Comparison of ENCODE assay signal across 8 cellular contexts in genomic region chr17:28811594-28812135, GRCh38. TPM values are rescaled to one million over a fixed set of nuclear protein-coding genes. Genes with fewer than 3 reads are reported as not detected.
DNase-seq lines count a peak whose midpoint lies in the region; ATAC-seq and TF ChIP-seq lines count a peak whose summit lies in the region.

No MANE protein-coding gene starts in this region.

- TF ChIP-seq CTCF in WI38 (IDR thresholded peaks at IDR 0.05; ENCODE audit: low read depth, low read length) (no peak), gastroesophageal sphincter (IDR thresholded peaks at IDR 0.05) (no peak)

- H3K27me3 ChIP-seq in HUES64 (ENCODE audit: insufficient read depth, low read length), result no peaks in the 10 kb centered on the region
- H3K27me3 ChIP-seq in gastroesophageal sphincter, result no peaks in the 10 kb centered on the region

- H3K36me3 ChIP-seq in HUES64 (ENCODE audit: insufficient read depth, low read length), result peaks cover 2% of the 10 kb centered on the region
- no peaks in the 10 kb centered on the region for H3K36me3 ChIP-seq in gastroesophageal sphincter

- H3K4me3 ChIP-seq in HUES64 (ENCODE audit: low read length), result peak overlapping the region; percentile 82
- H3K4me3 ChIP-seq in WI38 (ENCODE audit: low read depth, low read length), result peak overlapping the region; percentile 92
- peak overlapping the region; percentile 69 to 80 for H3K4me3 ChIP-seq in gastroesophageal sphincter

- no peak for TF ChIP-seq POLR2A in gastroesophageal sphincter (IDR thresholded peaks at IDR 0.05)

- H3K9me3 ChIP-seq in HUES64 (ENCODE audit: insufficient read depth, low read depth, low read length), result no peaks in the 10 kb centered on the region
- H3K9me3 ChIP-seq in gastroesophageal sphincter, result no peaks in the 10 kb centered on the region

- H3K27ac ChIP-seq in HUES64 (ENCODE audit: low read depth, low read length) (peak overlapping the region; percentile 89), gastroesophageal sphincter (peak overlapping the region; percentile 66 to 94 (median 89))

- no peak for ATAC-seq in gastroesophageal sphincter
- ATAC-seq in HG03045 (IDR thresholded peaks at IDR 0.05; ENCODE audit: unreplicated experiment), result no peak
- ATAC-seq in GM19397 (IDR thresholded peaks at IDR 0.05; ENCODE audit: unreplicated experiment), result no peak

- DNase-seq in DMS79 treated with DMSO at 0.1 percent for 48 hours (lab: John Stamatoyannopoulos, UW), result peak; percentile 57
- no peak for DNase-seq in DMS79 (lab: John Stamatoyannopoulos, UW)
- peak; percentile 55 for DNase-seq in pons (ENCODE audit: low spot score)

- peaks cover 30% of the 10 kb centered on the region for H3K4me1 ChIP-seq in HUES64 (ENCODE audit: insufficient read depth, low read length)
- H3K4me1 ChIP-seq in gastroesophageal sphincter, result peaks cover 0 to 62% (median 27%) of the 10 kb centered on the region in 3 donors

- 3% methylated on average over 5 of the region's 7 CpGs for WGBS in HUES64
- WGBS in gastroesophageal sphincter (ENCODE audit: low coverage in 1 of 2), 2 donors, result 9 to 10% methylated on average over 2 to 7 of the region's 7 CpGs

- no peak for TF ChIP-seq EP300 in gastroesophageal sphincter (IDR thresholded peaks at IDR 0.05)

- H3K9ac ChIP-seq in HUES64 (ENCODE audit: low read depth, low read length), result peak overlapping the region; percentile 75

RNA-seq across cellular contexts. Expression of gene FAM222B, which starts 30.9 kb away (rescaled TPM):
- 45.7 TPM for polyA plus RNA-seq in HUES64 (2013, experiment 1 of 2)
- 57.8 TPM for polyA plus RNA-seq in HUES64 (2013, experiment 2 of 2)
- total RNA-seq in gastroesophageal sphincter, result 10 to 100 TPM; 15.5 to 47.6 (median 21.6) TPM

RNA-seq across cellular contexts. Expression of gene ERAL1, which starts 43.2 kb away (rescaled TPM):
- 61.7 TPM for polyA plus RNA-seq in HUES64 (2013, experiment 1 of 2)
- polyA plus RNA-seq in HUES64 (2013, experiment 2 of 2), result 65.8 TPM
- 10 to 100 TPM; 25.8 to 48.3 (median 29.2) TPM for total RNA-seq in gastroesophageal sphincter
